ENCODE assay signal across 8 cellular contexts in the genomic region with DNA sequence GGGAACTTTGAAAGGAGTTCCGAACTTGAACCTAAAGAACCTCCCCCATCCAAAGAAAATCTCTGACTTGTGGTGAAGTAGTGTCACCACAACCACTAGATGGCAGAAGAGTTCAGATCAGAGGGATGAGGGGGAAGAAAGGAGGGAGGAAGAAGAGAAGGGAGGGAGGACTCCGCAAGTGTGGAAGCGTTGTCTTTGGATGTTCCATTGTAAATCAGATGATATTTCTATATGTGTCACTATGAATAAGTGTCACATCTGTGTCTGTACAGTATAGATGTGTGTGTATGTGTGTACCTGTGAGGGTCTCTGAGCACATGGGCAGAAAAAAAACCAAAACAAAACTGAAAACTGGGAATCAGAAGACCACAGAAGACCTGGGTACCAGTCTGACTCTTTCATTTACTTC. TPM values are rescaled to one million over a fixed set of nuclear protein-coding genes. Genes with fewer than 3 reads are reported as not detected.
DNase-seq lines count a peak whose midpoint lies in the region; ATAC-seq and FAIRE-seq lines count a peak whose summit lies in the region.

No MANE protein-coding gene starts in this region.

- H3K9me3 ChIP-seq in BLaER1 treated with 17β-estradiol and CSF1 and Interleukin-3, amounts not matched to agents 10 nM and 100 nM (replicated peaks in 1 of 11) = no peaks in the 10 kb centered on the region
- H3K9me3 ChIP-seq in T-helper 17 cell (ENCODE audit: control insufficient read depth, low read length, poor library complexity, severe bottlenecking) (no peaks in the 10 kb centered on the region), endocrine pancreas (ENCODE audit: control insufficient read depth, low read length) (no peaks in the 10 kb centered on the region)

- no peaks in the 10 kb centered on the region for H4K20me1 ChIP-seq in BLaER1 treated with 17β-estradiol and CSF1 and Interleukin-3, amounts not matched to agents 10 nM and 100 nM

- no peak overlapping the region for H2BK5ac ChIP-seq in mesendoderm (ENCODE audit: low read length)

- no peaks in the 10 kb centered on the region for H3K79me1 ChIP-seq in mesendoderm (ENCODE audit: low read length)

- peak overlapping the region; percentile 17 for H3K56ac ChIP-seq in mesendoderm (ENCODE audit: low read length)

- peak; percentile 50 for ATAC-seq in GM18861 (IDR thresholded peaks at IDR 0.05; ENCODE audit: unreplicated experiment)
- ATAC-seq in T-helper 17 cell = peak; percentile 88
- ATAC-seq in HG03097 (IDR thresholded peaks at IDR 0.05; ENCODE audit: low FRiP score, unreplicated experiment) = no peak

- no peak overlapping the region for H3K23ac ChIP-seq in mesendoderm (ENCODE audit: low read length)

- peak overlapping the region in 7 of 11 experiments; percentile 11 to 52 (median 20); a peak in 9 of 22 replicates for H3K4me2 ChIP-seq in BLaER1 treated with 17β-estradiol and CSF1 and Interleukin-3, amounts not matched to agents 10 nM and 100 nM
- H3K4me2 ChIP-seq in mesendoderm (ENCODE audit: low read length) = no peak overlapping the region

- H3K9ac ChIP-seq in BLaER1 treated with 17β-estradiol and CSF1 and Interleukin-3, amounts not matched to agents 10 nM and 100 nM = no peak overlapping the region
- H3K9ac ChIP-seq in endocrine pancreas (ENCODE audit: control insufficient read depth, insufficient read depth, low read length) (no peak overlapping the region), mesendoderm (ENCODE audit: low read length) (no peak overlapping the region)

- H3K36me3 ChIP-seq in BLaER1 treated with 17β-estradiol and CSF1 and Interleukin-3, amounts not matched to agents 10 nM and 100 nM = no peaks in the 10 kb centered on the region
- no peaks in the 10 kb centered on the region for H3K36me3 ChIP-seq in endocrine pancreas (ENCODE audit: control insufficient read depth, insufficient read depth, low read length)
- H3K36me3 ChIP-seq in mesendoderm (ENCODE audit: control insufficient read depth, insufficient read depth, low read length) = no peaks in the 10 kb centered on the region

- no peak overlapping the region for H4K8ac ChIP-seq in mesendoderm (ENCODE audit: low read depth, low read length)

- no peak for FAIRE-seq in urothelium cell line (lab: Jason Lieb, UNC)

- no peak overlapping the region for H4K5ac ChIP-seq in mesendoderm (ENCODE audit: low read length)

- H2AK5ac ChIP-seq in mesendoderm (ENCODE audit: low read length) = no peak overlapping the region

- H3K36me3 Mint-ChIP-seq in T-helper 17 cell (ENCODE audit: low read depth) = no peaks in the 10 kb centered on the region

- peaks cover 20% of the 10 kb centered on the region for H3K4me1 Mint-ChIP-seq in T-helper 17 cell

- H3K27me3 Mint-ChIP-seq in T-helper 17 cell = no peaks in the 10 kb centered on the region

- no peak overlapping the region for H2BK15ac ChIP-seq in mesendoderm (replicated peaks; ENCODE audit: low read depth)

- WGBS in mesendoderm (ENCODE audit: extremely low coverage, insufficient coverage, low lambda C conversion rate) = no CpG with 5 or more reads among the region's 3 CpGs

- no peak overlapping the region for H3K4ac ChIP-seq in mesendoderm (ENCODE audit: low read depth, low read length)

- no peaks in the 10 kb centered on the region for H3K79me2 ChIP-seq in mesendoderm (ENCODE audit: control insufficient read depth, insufficient read depth, low read length)

- DNase-seq in NCI-H2029 treated with DMSO at 0.1 percent for 48 hours (lab: John Stamatoyannopoulos, UW) (peak; percentile 41), T-helper 17 cell (peak in 1 of 3 donors; percentile 17), mesendoderm (peak; percentile 87), urothelium cell line (ENCODE audit: low spot score) (peak; percentile 90)

- H3K27me3 ChIP-seq in BLaER1 treated with 17β-estradiol and CSF1 and Interleukin-3, amounts not matched to agents 10 nM and 100 nM = no peaks in the 10 kb centered on the region
- H3K27me3 ChIP-seq in endocrine pancreas (ENCODE audit: control insufficient read depth, insufficient read depth, low read length) (no peaks in the 10 kb centered on the region), mesendoderm (ENCODE audit: insufficient read depth, low read length, poor library complexity) (no peaks in the 10 kb centered on the region)

- no peak overlapping the region for H3K27ac Mint-ChIP-seq in T-helper 17 cell

- H3K4me3 ChIP-seq in BLaER1 treated with 17β-estradiol and CSF1 and Interleukin-3, amounts not matched to agents 10 nM and 100 nM = no peak overlapping the region
- peak overlapping the region; percentile 56 for H3K4me3 ChIP-seq in endocrine pancreas (ENCODE audit: control insufficient read depth, insufficient read depth, low read length)
- no peak overlapping the region for H3K4me3 ChIP-seq in mesendoderm (ENCODE audit: low read length)

- H2BK120ac ChIP-seq in mesendoderm (ENCODE audit: low read depth, low read length) = no peak overlapping the region

- H3K4me3 Mint-ChIP-seq in T-helper 17 cell = peak overlapping the region; percentile 60

- peaks cover 5 to 23% (median 13%) of the 10 kb centered on the region in 10 experiments; a peak in 13 of 20 replicates for H3K4me1 ChIP-seq in BLaER1 treated with 17β-estradiol and CSF1 and Interleukin-3, amounts not matched to agents 10 nM and 100 nM
- H3K4me1 ChIP-seq in endocrine pancreas (ENCODE audit: control insufficient read depth, insufficient read depth, low read length) (no peaks in the 10 kb centered on the region), mesendoderm (ENCODE audit: control insufficient read depth, low read depth, low read length) (no peaks in the 10 kb centered on the region)

- no peak overlapping the region for H3K18ac ChIP-seq in mesendoderm (ENCODE audit: low read length)

- no peak overlapping the region for H3K27ac ChIP-seq in BLaER1 treated with 17β-estradiol and CSF1 and Interleukin-3, amounts not matched to agents 10 nM and 100 nM
- no peak overlapping the region for H3K27ac ChIP-seq in mesendoderm (ENCODE audit: low read depth, low read length)

RNA-seq across cellular contexts. Expression of a gene that starts 16.9 kb away (rescaled TPM):
- total RNA-seq in T-helper 17 cell = 1 to 10 TPM; 4.0 to 5.9 TPM
- 4.3 TPM for polyA plus RNA-seq in mesendoderm (2013, experiment 1 of 2)
- polyA plus RNA-seq in mesendoderm (2013, experiment 2 of 2) = 4.0 TPM

RNA-seq across cellular contexts. Expression of a gene that starts 27.8 kb away (rescaled TPM):
- 10 to 100 TPM; 19.2 to 23.7 TPM for total RNA-seq in T-helper 17 cell
- 26.9 TPM for polyA plus RNA-seq in mesendoderm (2013, experiment 1 of 2)
- 26.7 TPM for polyA plus RNA-seq in mesendoderm (2013, experiment 2 of 2)
